Comparison of ENCODE assay signal across 23 cellular contexts in genomic region chr10:35466661-35467060, GRCh38.
DNase-seq lines count a peak whose midpoint lies in the region; ATAC-seq, FAIRE-seq and TF ChIP-seq lines count a peak whose summit lies in the region.
"Had no signal": no experiment of that assay in that cellular context is flagged by ENCODE, and none has a peak within 500 bp of the region (broad histone marks: within the 10 kb centered on the region; RNA-seq: fewer than 3 reads in every experiment).

No MANE protein-coding gene starts in this region.

- H3K36me3 ChIP-seq in BLaER1 (no peaks in the 10 kb centered on the region), K562 (ENCODE audit: control insufficient read depth, insufficient read depth, low read length) (no peaks in the 10 kb centered on the region), neuronal stem cell (replicated peaks in 1 of 2; ENCODE audit: control insufficient read depth in 2 of 2, insufficient read depth in 2 of 2, low read length in 2 of 2) (no peaks in the 10 kb centered on the region)
- H3K36me3 ChIP-seq: HAP-1 had no signal

- no peak for TF ChIP-seq CTCF in K562 (IDR thresholded peaks at IDR 0.05 in 2 of 3, conservative IDR thresholded peaks at IDR 0.05 in 1 of 3; ENCODE audit: insufficient read depth in 2 of 3, low read depth in 1 of 3, low read length in 3 of 3)
- no peak for TF ChIP-seq CTCF in glutamatergic neuron (IDR thresholded peaks at IDR 0.05; ENCODE audit: partially characterized antibody, unreplicated experiment)

- H4K20me1 ChIP-seq in BLaER1 (peaks cover 100% of the 10 kb centered on the region), K562 (replicated peaks; ENCODE audit: control insufficient read depth, insufficient read depth, low read length) (peaks cover 51% of the 10 kb centered on the region)

- H2BK15ac ChIP-seq in neuronal stem cell (ENCODE audit: low read length) = no peak overlapping the region

- H4K91ac ChIP-seq in neuronal stem cell (ENCODE audit: low read depth, low read length, poor library complexity) = no peak overlapping the region

- H3K36me3 Mint-ChIP-seq in glutamatergic neuron (ENCODE audit: unreplicated experiment) = no peaks in the 10 kb centered on the region

- no peak overlapping the region for H2BK5ac ChIP-seq in neuronal stem cell (ENCODE audit: low read length)

- H3K79me2 ChIP-seq in K562 (ENCODE audit: control insufficient read depth, insufficient read depth, low read length) = peaks cover 100% of the 10 kb centered on the region

- TF ChIP-seq POLR2A in K562 (conservative IDR thresholded peaks at IDR 0.05) = no peak

- peak; percentile 66 for DNase-seq in Right ventricle myocardium inferior (ENCODE audit: missing footprints)
- DNase-seq in Right ventricle myocardium superior = no peak
- no peak for DNase-seq in K562 (ENCODE audit: extremely low read depth in 1 of 4, low spot score in 3 of 4)
- no peak for DNase-seq in neuronal stem cell (ENCODE audit: low spot score)
- DNase-seq in UCSD-AML1 (lab: John Stamatoyannopoulos, UW; ENCODE audit: unreplicated experiment) = no peak
- DNase-seq in NCI-H510A treated with DMSO at 0.1 percent for 48 hours (lab: John Stamatoyannopoulos, UW) = no peak
- DNase-seq in glutamatergic neuron = no peak
- DNase-seq: C1 segment of cervical spinal cord; Calu3; CD4-positive, alpha-beta memory T cell; COR-L47; DMS53; DMS79 treated with DMSO at 0.1 percent for 48 hours; GF-D8; GM23248; HFFc6 had no signal

- H3K18ac ChIP-seq in neuronal stem cell (ENCODE audit: low read length) = peak overlapping the region; percentile 6

- H3K9me3 ChIP-seq in BLaER1 = no peaks in the 10 kb centered on the region; the same call in 1 of the 2 replicates
- no peaks in the 10 kb centered on the region for H3K9me3 ChIP-seq in K562 (replicated peaks; ENCODE audit: control insufficient read depth, insufficient read depth, low read depth, low read length)
- no peaks in the 10 kb centered on the region for H3K9me3 ChIP-seq in neuronal stem cell (replicated peaks in 1 of 2; ENCODE audit: control insufficient read depth in 2 of 2, insufficient read depth in 1 of 2, low read depth in 1 of 2, low read length in 2 of 2)
- H3K9me3 ChIP-seq: HAP-1 had no signal

- H3K27me3 ChIP-seq in BLaER1 (no peaks in the 10 kb centered on the region), K562 (ENCODE audit: control insufficient read depth in 2 of 2, insufficient read depth in 2 of 2, low read length in 2 of 2) (no peaks in the 10 kb centered on the region), neuronal stem cell (ENCODE audit: control insufficient read depth in 3 of 3, insufficient read depth in 3 of 3, low read depth in 1 of 3, low read length in 3 of 3) (no peaks in the 10 kb centered on the region)

- H3K79me1 ChIP-seq in neuronal stem cell (ENCODE audit: low read depth, low read length) = peaks cover 2% of the 10 kb centered on the region

- H3K9ac ChIP-seq in BLaER1 (0 out of 2 replicates have a peak overlapping the region, but pooled peaks have one; percentile 27), K562 (ENCODE audit: insufficient read depth in 1 of 2, low read depth in 2 of 2, low read length in 2 of 2) (no peak overlapping the region; a peak in 1 of 4 replicates), neuronal stem cell (ENCODE audit: low read depth, low read length, poor library complexity) (no peak overlapping the region)
- H3K9ac ChIP-seq: GM23248 had no signal

- no peak overlapping the region for H2BK120ac ChIP-seq in neuronal stem cell (ENCODE audit: low read depth, low read length)

- H2AK5ac ChIP-seq in neuronal stem cell (ENCODE audit: low read depth, low read length) = no peak overlapping the region

- peak overlapping the region; percentile 53; the same call in 1 of the 2 replicates for H3K27ac ChIP-seq in BLaER1
- no peak overlapping the region for H3K27ac ChIP-seq in K562 (ENCODE audit: extremely low read depth, low read depth, low read length)
- no peak overlapping the region for H3K27ac ChIP-seq in neuronal stem cell (replicated peaks; ENCODE audit: low read length)
- H3K27ac ChIP-seq: 22Rv1, GM23248 had no signal

- H3K4me1 Mint-ChIP-seq in glutamatergic neuron (ENCODE audit: low read depth, unreplicated experiment) = peaks cover 40% of the 10 kb centered on the region

- in situ Hi-C loops in K562 (cut with MboI) = no loop called here

- no peak for FAIRE-seq in K562 (lab: Jason Lieb, UNC)
- FAIRE-seq: A204.1, GM12891, GM19239 had no signal

- H3K9me3 Mint-ChIP-seq in glutamatergic neuron (ENCODE audit: unreplicated experiment) = peaks cover 17% of the 10 kb centered on the region
- H3K9me3 Mint-ChIP-seq: CD4-positive, alpha-beta memory T cell; HFFc6 had no signal

- no peak overlapping the region for H3K14ac ChIP-seq in neuronal stem cell (ENCODE audit: low read length)

- CTCF ChIA-PET in K562 (lab: Yijun Ruan, JAX; ENCODE audit: low intra/inter-chr PET ratio) = no interaction called here

- H3K4me2 ChIP-seq in BLaER1 (peak overlapping the region; percentile 81), K562 (ENCODE audit: insufficient read depth, low read length) (peak overlapping the region; percentile 26; the same call in 1 of the 2 replicates), neuronal stem cell (ENCODE audit: insufficient read depth, low read length, poor library complexity, severe bottlenecking) (no peak overlapping the region)

- H3K4me3 ChIP-seq in BLaER1 (no peak overlapping the region), K562 (no peak overlapping the region), neuronal stem cell (ENCODE audit: low read length in 2 of 2) (no peak overlapping the region)
- H3K4me3 ChIP-seq: GM23248, HAP-1 had no signal

- no TSS peak for BruUV-seq in K562 (replicated peaks; lab: Mats Ljungman, UMichigan)

- H3K27me3 Mint-ChIP-seq in glutamatergic neuron (ENCODE audit: unreplicated experiment) = peaks cover 17% of the 10 kb centered on the region
- H3K27me3 Mint-ChIP-seq: B cell; CD4-positive, alpha-beta memory T cell had no signal

- no peak for TF ChIP-seq EP300 in K562 (IDR thresholded peaks at IDR 0.05; ENCODE audit: low read length)

- WGBS in K562 (ENCODE audit: insufficient coverage, low coverage, missing lambda C conversion rate) = 88% methylated on average over 4 of the region's 4 CpGs
- no CpG with 5 or more reads among the region's 4 CpGs for WGBS in neuronal stem cell (ENCODE audit: extremely low coverage in 2 of 2, insufficient read length in 2 of 2, insufficient replicate concordance in 1 of 2), 2 donors

- intact Hi-C loops in Right ventricle myocardium inferior (cut with DNase I) (no loop called here), Right ventricle myocardium superior (cut with DNase I) (no loop called here), K562 (cut with micrococcal nuclease) (no loop called here)

- ATAC-seq in Right ventricle myocardium inferior (no peak), Right ventricle myocardium superior (ENCODE audit: poor library complexity) (no peak), K562 (no peak; the same call in 2 of the 3 replicates)

- H3K9me1 ChIP-seq in K562 (ENCODE audit: control insufficient read depth, insufficient read depth, low read length) = peaks cover 7% of the 10 kb centered on the region

- H3K23ac ChIP-seq in neuronal stem cell (ENCODE audit: low read depth, low read length, poor library complexity) = no peak overlapping the region

- H3K4ac ChIP-seq in neuronal stem cell (ENCODE audit: low read length) = no peak overlapping the region

- POLR2A ChIA-PET in K562 (lab: Yijun Ruan, JAX) = interaction anchor here (0.7 kb wide), 1 partner anchor 46 kb away, joined by 4 read pairs; no protein-coding TSS in a partner anchor

- peaks cover 79% of the 10 kb centered on the region for H3K4me1 ChIP-seq in BLaER1
- peaks cover 12 to 69% of the 10 kb centered on the region in 2 experiments for H3K4me1 ChIP-seq in K562 (replicated peaks in 1 of 2; ENCODE audit: control insufficient read depth in 2 of 2, insufficient read depth in 2 of 2, low read length in 2 of 2)
- peaks cover 36 to 51% of the 10 kb centered on the region in 2 donors for H3K4me1 ChIP-seq in neuronal stem cell (ENCODE audit: control insufficient read depth in 2 of 2, insufficient read depth in 1 of 2, low read depth in 1 of 2, low read length in 2 of 2)

- no peak overlapping the region for H2AFZ ChIP-seq in K562 (ENCODE audit: low read depth, low read length)
- H2AFZ ChIP-seq in neuronal stem cell (ENCODE audit: low read length) = no peak overlapping the region
- H2AFZ ChIP-seq: GM23248 had no signal

- no peak overlapping the region for H2BK12ac ChIP-seq in neuronal stem cell (ENCODE audit: low read length)

- no peak overlapping the region for H3K4me3 Mint-ChIP-seq in glutamatergic neuron (ENCODE audit: unreplicated experiment)
- H3K4me3 Mint-ChIP-seq: B cell, HFFc6 had no signal

- TF ChIP-seq RAD21 in K562 (CRISPR knock-in tag; conservative IDR thresholded peaks at IDR 0.05 in 1 of 2, IDR thresholded peaks at IDR 0.05 in 1 of 2) = no peak

- no peak overlapping the region for H3K27ac Mint-ChIP-seq in glutamatergic neuron (ENCODE audit: unreplicated experiment)
- H3K27ac Mint-ChIP-seq: B cell, HFFc6 had no signal

- H4K8ac ChIP-seq in neuronal stem cell (ENCODE audit: low read depth, low read length) = no peak overlapping the region

TF ChIP-seq in K562, 482 proteins besides CTCF, POLR2A, EP300 and RAD21 (continues in another document):
- TF ChIP-seq CBFB (CRISPR knock-in tag; IDR thresholded peaks at IDR 0.05) (no peak), C11orf30 (IDR thresholded peaks at IDR 0.05; ENCODE audit: low read depth) (no peak), HEY1 (CRISPR knock-in tag; IDR thresholded peaks at IDR 0.05; ENCODE audit: borderline replicate concordance) (no peak), ZNF212 (CRISPR knock-in tag; IDR thresholded peaks at IDR 0.05) (no peak), NR3C1 (CRISPR knock-in tag; IDR thresholded peaks at IDR 0.05) (no peak), BMI1 (IDR thresholded peaks at IDR 0.05; ENCODE audit: low read length) (no peak), SRSF9 (IDR thresholded peaks at IDR 0.05; ENCODE audit: borderline replicate concordance, low read depth, low read length) (no peak), ZNF24 (IDR thresholded peaks at IDR 0.05) (no peak)
